In genomic region chr4:142558851-142559250, GRCh38 we compare ENCODE assay signal across 19 cellular contexts.
A peak's percentile ranks its signal among the peaks of the same experiment; 100 is the strongest.
DNase-seq lines count a peak whose midpoint lies in the region; ATAC-seq and TF ChIP-seq lines count a peak whose summit lies in the region.
"Had no signal": no experiment of that assay in that cellular context is flagged by ENCODE, and none has a peak within 500 bp of the region (broad histone marks: within the 10 kb centered on the region; RNA-seq: fewer than 3 reads in every experiment).

No MANE protein-coding gene starts in this region.

- H3K27me3 Mint-ChIP-seq in endothelial cell (ENCODE audit: unreplicated experiment): peaks cover 2% of the 10 kb centered on the region
- H3K27me3 Mint-ChIP-seq in type B pancreatic cell: no peaks in the 10 kb centered on the region
- H3K27me3 Mint-ChIP-seq: B cell had no signal

- no peak overlapping the region for H3K4me3 ChIP-seq in cardiac fibroblast (replicated peaks in 1 of 2; ENCODE audit: low read depth in 2 of 2, low read length in 2 of 2)
- H3K4me3 ChIP-seq: lung, upper lobe of left lung had no signal

- TF ChIP-seq CTCF in cardiac fibroblast (IDR thresholded peaks at IDR 0.05; ENCODE audit: low read depth, low read length): no peak
- no peak for TF ChIP-seq CTCF in endothelial cell (IDR thresholded peaks at IDR 0.05; ENCODE audit: unreplicated experiment)
- TF ChIP-seq CTCF in type B pancreatic cell (conservative IDR thresholded peaks at IDR 0.05): no peak

- ATAC-seq in HG02588 (IDR thresholded peaks at IDR 0.05; ENCODE audit: unreplicated experiment): no peak
- ATAC-seq: HepG2, Right ventricle myocardium inferior had no signal

- peak; percentile 33 for DNase-seq in AG08395 (ENCODE audit: low spot score)
- peak; percentile 36 for DNase-seq in GM04504 (ENCODE audit: low read depth)
- peak; percentile 30 to 51 for DNase-seq in cardiac fibroblast (ENCODE audit: low read depth in 2 of 2)
- DNase-seq in left kidney (ENCODE audit: low read depth, low spot score): peak; percentile 89
- no peak for DNase-seq in endothelial cell (ENCODE audit: low spot score)
- no peak for DNase-seq in NOMO-1 (lab: John Stamatoyannopoulos, UW; ENCODE audit: unreplicated experiment in 2 of 2)
- no peak for DNase-seq in type B pancreatic cell (ENCODE audit: extremely low spot score, unreplicated experiment)
- DNase-seq: activated CD4-positive, alpha-beta T cell treated with anti-CD3 and anti-CD28 coated beads for 48 hours; activated T-cell treated with anti-CD3 and anti-CD28 coated beads, Interleukin-2, amount 50 U/mL, for 48 hours; amygdala; NCI-H1048; stimulated activated CD4-positive, alpha-beta T cell treated with anti-CD3 and anti-CD28 coated beads, Interleukin-4, amount 100 ng/mL, for 24 hours; T1000; upper lobe of left lung had no signal

- H3K27ac Mint-ChIP-seq in endothelial cell (ENCODE audit: unreplicated experiment) (no peak overlapping the region), type B pancreatic cell (no peak overlapping the region)
- H3K27ac Mint-ChIP-seq: B cell had no signal

- no peaks in the 10 kb centered on the region for H3K9me3 Mint-ChIP-seq in endothelial cell (ENCODE audit: unreplicated experiment)
- H3K9me3 Mint-ChIP-seq in type B pancreatic cell: peaks cover 3% of the 10 kb centered on the region

- H3K36me3 Mint-ChIP-seq in endothelial cell (ENCODE audit: low read depth, unreplicated experiment): no peaks in the 10 kb centered on the region
- no peaks in the 10 kb centered on the region for H3K36me3 Mint-ChIP-seq in type B pancreatic cell

- H3K4me1 Mint-ChIP-seq in endothelial cell (ENCODE audit: unreplicated experiment): no peaks in the 10 kb centered on the region
- peaks cover 6% of the 10 kb centered on the region for H3K4me1 Mint-ChIP-seq in type B pancreatic cell (ENCODE audit: unreplicated experiment)
- H3K4me1 Mint-ChIP-seq: B cell had no signal

- H3K4me3 Mint-ChIP-seq in endothelial cell (ENCODE audit: unreplicated experiment) (no peak overlapping the region), type B pancreatic cell (no peak overlapping the region)
- H3K4me3 Mint-ChIP-seq: B cell had no signal

Comparison
In these comparisons a context has a peak if more than half of its experiments do, and no peak if none do; other contexts are left out.
1. DNase-seq: peak in AG08395 (single experiment), GM04504 (single experiment), cardiac fibroblast (2 of 2) and left kidney (single experiment); none in endothelial cell (single experiment), NOMO-1 (0 of 2) and type B pancreatic cell (single experiment).